ENCODE assay signal across 27 cellular contexts in the genomic region with DNA sequence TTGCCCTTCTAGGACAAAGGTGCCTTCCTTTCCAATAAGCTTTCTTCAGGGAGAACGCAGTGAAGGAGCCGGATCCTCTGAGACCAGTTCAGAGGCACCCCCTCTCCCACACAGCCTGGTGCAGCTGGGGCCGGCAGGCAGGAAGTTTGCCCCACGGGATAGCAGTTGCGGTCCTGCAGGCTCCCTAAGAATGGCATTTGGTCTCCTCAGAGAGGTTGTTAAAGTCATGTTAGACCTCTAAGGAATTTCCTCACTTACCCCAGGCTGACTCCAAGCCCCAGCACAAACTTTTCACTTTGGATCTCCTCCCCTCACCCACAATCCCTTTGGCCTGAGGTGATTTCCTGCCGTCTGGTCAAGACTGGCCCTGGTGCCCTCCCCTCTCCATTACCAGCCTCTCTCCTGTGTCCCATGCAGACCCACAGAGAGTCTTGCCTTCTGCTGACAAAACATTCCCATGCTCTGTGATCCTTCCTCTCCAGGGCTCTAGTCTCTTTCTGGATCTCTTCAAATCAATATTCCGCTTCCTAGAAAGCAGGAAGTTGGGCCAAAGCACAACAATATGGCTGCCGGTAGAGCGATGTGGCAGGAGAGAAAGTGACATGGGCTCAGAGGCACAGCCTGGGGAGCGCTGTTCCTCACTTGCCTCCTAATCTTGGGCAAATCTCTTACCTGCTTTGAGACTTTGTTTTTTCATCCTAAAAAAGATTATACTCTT.
DNase-seq lines count a peak whose midpoint lies in the region; ATAC-seq and TF ChIP-seq lines count a peak whose summit lies in the region.
"Had no signal": no experiment of that assay in that cellular context is flagged by ENCODE, and none has a peak within 500 bp of the region (broad histone marks: within the 10 kb centered on the region; RNA-seq: fewer than 3 reads in every experiment).

No MANE protein-coding gene starts in this region.

- no peak overlapping the region for H2BK5ac ChIP-seq in H9 (ENCODE audit: insufficient read length, low read length)
- peak overlapping the region; percentile 72 for H2BK5ac ChIP-seq in mesenchymal stem cell (ENCODE audit: low read depth, low read length, poor library complexity, severe bottlenecking)

- no CpG with 5 or more reads among the region's 10 CpGs for WGBS in H9 (ENCODE audit: extremely low coverage, insufficient read length, low lambda C conversion rate)
- 97% methylated on average over 6 of the region's 10 CpGs for WGBS in mesenchymal stem cell
- 54 to 75% (median 62%) methylated on average over 10 of the region's 10 CpGs for WGBS in stomach, 5 donors

- intact Hi-C loops in stomach (cut with DNase I; ENCODE audit: low total_unique reads), result no loop called here
- intact Hi-C loops in CD8-positive, alpha-beta T cell (cut with DNase I, micrococcal nuclease), result no loop called here

- H3K23me2 ChIP-seq in H9 (ENCODE audit: insufficient read length, low read depth, low read length, poor library complexity, severe bottlenecking), result no peaks in the 10 kb centered on the region

- H2BK15ac ChIP-seq in H9 (ENCODE audit: low read depth, low read length) (no peak overlapping the region), mesenchymal stem cell (ENCODE audit: low read depth, poor library complexity, severe bottlenecking) (no peak overlapping the region)

- POLR2A ChIA-PET in CD8-positive, alpha-beta T cell (lab: Charles Lee), result no interaction called here

- no peaks in the 10 kb centered on the region for H3K9me3 Mint-ChIP-seq in H9
- no peaks in the 10 kb centered on the region for H3K9me3 Mint-ChIP-seq in CD8-positive, alpha-beta T cell
- H3K9me3 Mint-ChIP-seq: memory B cell; naive B cell; T-helper 1 cell treated with Interleukin-12 subunit alpha and Interleukin-12 subunit beta and Interleukin-4 antibody, amounts not matched to agents 30 μg/mL and 1 μg/mL, for 36 hours had no signal

- peaks cover 3% of the 10 kb centered on the region for H3K27me3 Mint-ChIP-seq in H9 (ENCODE audit: low read depth)
- peaks cover 21% of the 10 kb centered on the region for H3K27me3 Mint-ChIP-seq in CD8-positive, alpha-beta T cell (ENCODE audit: low read depth)

- in situ Hi-C loops in brain microvascular endothelial cell (cut with HindIII; ENCODE audit: low pct_ligation_motif_present, low sequenced_read_pairs), result loop anchor here (25.0 kb wide), 1 partner anchor 212 kb away; no protein-coding TSS in a partner anchor

- no peak overlapping the region for H2AFZ ChIP-seq in H9 (ENCODE audit: low read length)
- H2AFZ ChIP-seq in mesenchymal stem cell (ENCODE audit: low read depth, low read length), result no peak overlapping the region

- H3K27ac ChIP-seq in H9 (ENCODE audit: insufficient read length, low read depth, low read length) (no peak overlapping the region), brain microvascular endothelial cell (no peak overlapping the region), mesenchymal stem cell (ENCODE audit: low read length, poor library complexity, severe bottlenecking) (peak overlapping the region; percentile 94), stomach (peak overlapping the region; percentile 48 to 86 (median 74))
- H3K27ac ChIP-seq in CD8-positive, alpha-beta T cell (ENCODE audit: low read depth, low read length), result no peak overlapping the region
- H3K27ac ChIP-seq: esophagus squamous epithelium, RWPE1, thyroid gland had no signal

- ATAC-seq in CD8-positive, alpha-beta T cell, result no peak
- no peak for ATAC-seq in HG03097 (IDR thresholded peaks at IDR 0.05; ENCODE audit: low FRiP score, unreplicated experiment)
- ATAC-seq: activated CD8-positive, alpha-beta T cell treated with anti-CD3 and anti-CD28 coated beads, Interleukin-2, amount 10 ng/mL, durations not matched to agents 7 days and 5 days; stimulated activated naive CD8-positive, alpha-beta T cell treated with anti-CD3 and anti-CD28 coated beads, Interleukin-15, Interleukin-2, amounts not matched to agents 100 U/mL and 50 U/mL, for 24 hours had no signal

- no peak for TF ChIP-seq EP300 in stomach (IDR thresholded peaks at IDR 0.05)

- no peak overlapping the region for H4K5ac ChIP-seq in H9 (ENCODE audit: insufficient read length, low read depth, low read length)

- CTCF ChIA-PET in CD8-positive, alpha-beta T cell (lab: Charles Lee), result interaction anchor here (1.5 to 1.6 kb wide), 2 partner anchors 207 to 361 kb away, joined by 3 to 5 read pairs; no protein-coding TSS in a partner anchor

- no peak overlapping the region for H3K4me3 ChIP-seq in brain microvascular endothelial cell (ENCODE audit: low read depth, low read length)
- no peak overlapping the region for H3K4me3 ChIP-seq in mesenchymal stem cell (ENCODE audit: insufficient read depth in 1 of 2, low read depth in 1 of 2, low read length in 2 of 2)
- no peak overlapping the region for H3K4me3 ChIP-seq in stomach
- H3K4me3 ChIP-seq in CD8-positive, alpha-beta T cell (ENCODE audit: low read depth, low read length), result no peak overlapping the region
- H3K4me3 ChIP-seq: esophagus squamous epithelium, thyroid gland had no signal

- H2AK5ac ChIP-seq in H9 (ENCODE audit: insufficient read length, low read length) (no peak overlapping the region), mesenchymal stem cell (ENCODE audit: low read length, severe bottlenecking) (peak overlapping the region; percentile 49)

- H3K79me1 ChIP-seq in H9 (ENCODE audit: insufficient read depth, low read depth, low read length, poor library complexity, severe bottlenecking), result no peaks in the 10 kb centered on the region
- no peaks in the 10 kb centered on the region for H3K79me1 ChIP-seq in mesenchymal stem cell (replicated peaks; ENCODE audit: low read length, poor library complexity, severe bottlenecking)

- H3K36me3 Mint-ChIP-seq in H9 (ENCODE audit: insufficient read depth in 1 of 3, low read depth in 3 of 3), result no peaks in the 10 kb centered on the region
- H3K36me3 Mint-ChIP-seq in CD8-positive, alpha-beta T cell, result no peaks in the 10 kb centered on the region
- H3K36me3 Mint-ChIP-seq: activated naive CD8-positive, alpha-beta T cell; memory B cell; naive B cell had no signal

- DNase-seq in H9 (peak; percentile 45), brain microvascular endothelial cell (peak; percentile 24), mesenchymal stem cell (no peak), stomach (peak; percentile 41), NCI-H345 (lab: John Stamatoyannopoulos, UW) (no peak)
- DNase-seq in CD8-positive, alpha-beta T cell, result no peak
- DNase-seq: ACHN; activated CD4-positive, alpha-beta T cell treated with anti-CD3 and anti-CD28 coated beads for 1 hour; activated CD8-positive, alpha-beta T cell treated with anti-CD3 and anti-CD28 coated beads, Interleukin-2, amount 10 ng/mL, durations not matched to agents 7 days and 5 days; activated effector memory CD4-positive, alpha-beta T cell treated with Interleukin-2 at 50 U/mL for 16 hours; activated T-cell treated with anti-CD3 and anti-CD28 coated beads for 4 hours; anterior cingulate cortex; BE2C; Caco-2; DMS79; esophagus squamous epithelium; naive B cell; NCI-H1105; NCI-H2029 treated with DMSO at 0.1 percent for 48 hours; NCI-H748 treated with DMSO at 0.1 percent for 48 hours; stimulated activated naive CD8-positive, alpha-beta T cell treated with anti-CD3 and anti-CD28 coated beads, Interleukin-15, Interleukin-2, amounts not matched to agents 100 U/mL and 50 U/mL, for 24 hours; thyroid gland had no signal

- H3K9ac ChIP-seq in H9 (ENCODE audit: extremely low read depth, insufficient read length, low read length) (no peak overlapping the region), mesenchymal stem cell (ENCODE audit: low read length) (no peak overlapping the region)

- H2BK20ac ChIP-seq in H9 (ENCODE audit: low read depth, low read length, poor library complexity, severe bottlenecking), result no peak overlapping the region

- H3K4me2 ChIP-seq in H9 (ENCODE audit: insufficient read depth, insufficient read length, low read length) (no peak overlapping the region), mesenchymal stem cell (ENCODE audit: low read length, poor library complexity, severe bottlenecking) (peak overlapping the region; percentile 19)

- no peaks in the 10 kb centered on the region for H3K27me3 ChIP-seq in H9 (ENCODE audit: insufficient read depth, low read length)
- no peaks in the 10 kb centered on the region for H3K27me3 ChIP-seq in brain microvascular endothelial cell (replicated peaks)
- no peaks in the 10 kb centered on the region for H3K27me3 ChIP-seq in mesenchymal stem cell (ENCODE audit: control insufficient read depth in 1 of 2, insufficient read depth in 1 of 2, low read length in 2 of 2)
- no peaks in the 10 kb centered on the region for H3K27me3 ChIP-seq in stomach
- H3K27me3 ChIP-seq in CD8-positive, alpha-beta T cell (ENCODE audit: insufficient read depth, low read length), result no peaks in the 10 kb centered on the region
- H3K27me3 ChIP-seq: thyroid gland had no signal

- no peaks in the 10 kb centered on the region for H3K79me2 ChIP-seq in H9 (ENCODE audit: insufficient read depth, low read length)

- H4K20me1 ChIP-seq in H9 (ENCODE audit: control insufficient read depth, insufficient read depth, insufficient read length), result no peaks in the 10 kb centered on the region

- H3K14ac ChIP-seq in H9 (ENCODE audit: insufficient read depth, low read length) (no peak overlapping the region), mesenchymal stem cell (ENCODE audit: low read length in 2 of 2) (no peak overlapping the region)

- H3K4me3 Mint-ChIP-seq in H9, result no peak overlapping the region
- H3K4me3 Mint-ChIP-seq in CD8-positive, alpha-beta T cell, result no peak overlapping the region
- H3K4me3 Mint-ChIP-seq: activated CD8-positive, alpha-beta T cell treated with anti-CD3 and anti-CD28 coated beads, Interleukin-2, amount 10 ng/mL, durations not matched to agents 7 days and 5 days; activated naive CD8-positive, alpha-beta T cell; memory B cell; naive B cell; T-helper 1 cell treated with Interleukin-12 subunit alpha and Interleukin-12 subunit beta and Interleukin-4 antibody, amounts not matched to agents 30 μg/mL and 1 μg/mL, for 36 hours had no signal

- TF ChIP-seq POLR2A in stomach (IDR thresholded peaks at IDR 0.05), result no peak

- TF ChIP-seq CTCF in H9 (conservative IDR thresholded peaks at IDR 0.05) (no peak), brain microvascular endothelial cell (IDR thresholded peaks at IDR 0.05; ENCODE audit: low read depth, low read length, missing control alignments) (no peak), stomach (IDR thresholded peaks at IDR 0.05) (no peak)
- TF ChIP-seq CTCF in CD8-positive, alpha-beta T cell (IDR thresholded peaks at IDR 0.05), result no peak

- no peak overlapping the region for H3K56ac ChIP-seq in H9 (ENCODE audit: insufficient read length, low read depth, low read length)

- H3K18ac ChIP-seq in H9 (ENCODE audit: insufficient read length, low read depth, low read length) (no peak overlapping the region), mesenchymal stem cell (ENCODE audit: low read depth in 1 of 2, low read length in 2 of 2) (no peak overlapping the region)

- peak overlapping the region in 2 of 3 experiments; percentile 30 to 75; a peak in 3 of 7 replicates for H3K27ac Mint-ChIP-seq in H9
- H3K27ac Mint-ChIP-seq in CD8-positive, alpha-beta T cell, result no peak overlapping the region
- H3K27ac Mint-ChIP-seq: activated CD8-positive, alpha-beta T cell treated with anti-CD3 and anti-CD28 coated beads, Interleukin-2, amount 10 ng/mL, durations not matched to agents 7 days and 5 days; activated naive CD8-positive, alpha-beta T cell; memory B cell; naive B cell; T-helper 1 cell treated with Interleukin-12 subunit alpha and Interleukin-12 subunit beta and Interleukin-4 antibody, amounts not matched to agents 30 μg/mL and 1 μg/mL, for 36 hours had no signal

- no peaks in the 10 kb centered on the region for H3K36me3 ChIP-seq in brain microvascular endothelial cell (replicated peaks)
- H3K36me3 ChIP-seq in mesenchymal stem cell (ENCODE audit: control insufficient read depth in 1 of 2, insufficient read depth in 2 of 2, low read depth in 1 of 2, low read length in 2 of 2), result no peaks in the 10 kb centered on the region
- no peaks in the 10 kb centered on the region for H3K36me3 ChIP-seq in stomach
- H3K36me3 ChIP-seq in CD8-positive, alpha-beta T cell (ENCODE audit: insufficient read depth, low read length), result no peaks in the 10 kb centered on the region
- H3K36me3 ChIP-seq: BE2C, esophagus squamous epithelium, thyroid gland had no signal

- H3K4me1 ChIP-seq in H9 (ENCODE audit: insufficient read depth, low read length) (no peaks in the 10 kb centered on the region), mesenchymal stem cell (ENCODE audit: control insufficient read depth, insufficient read depth, low read depth, low read length) (peaks cover 12% of the 10 kb centered on the region), stomach (peaks cover 6 to 29% (median 14%) of the 10 kb centered on the region in 4 donors)
- no peaks in the 10 kb centered on the region for H3K4me1 ChIP-seq in CD8-positive, alpha-beta T cell (ENCODE audit: insufficient read depth, low read length)
- H3K4me1 ChIP-seq: BE2C, Caco-2 had no signal

- H3K9me3 ChIP-seq in H9 (ENCODE audit: control insufficient read depth, low read depth, low read length), result no peaks in the 10 kb centered on the region
- no peaks in the 10 kb centered on the region for H3K9me3 ChIP-seq in mesenchymal stem cell (ENCODE audit: control insufficient read depth, low read length)
- no peaks in the 10 kb centered on the region for H3K9me3 ChIP-seq in stomach
- H3K9me3 ChIP-seq in CD8-positive, alpha-beta T cell (ENCODE audit: low read length), result no peaks in the 10 kb centered on the region
- H3K9me3 ChIP-seq: BE2C, Caco-2, esophagus squamous epithelium, thyroid gland had no signal

- no peak overlapping the region for H3K23ac ChIP-seq in H9 (ENCODE audit: insufficient read length, low read depth, low read length)
- no peak overlapping the region for H3K23ac ChIP-seq in mesenchymal stem cell (ENCODE audit: low read length in 2 of 2)

- H4K8ac ChIP-seq in H9 (replicated peaks; ENCODE audit: insufficient read length, low read depth, low read length) (no peak overlapping the region), mesenchymal stem cell (ENCODE audit: low read length) (peak overlapping the region; percentile 45)

- H3K4me1 Mint-ChIP-seq in H9, result peaks cover 0 to 9% of the 10 kb centered on the region in 2 experiments; a peak in 2 of 4 replicates
- H3K4me1 Mint-ChIP-seq in CD8-positive, alpha-beta T cell (ENCODE audit: low read depth), result no peaks in the 10 kb centered on the region

- H2BK120ac ChIP-seq in H9 (ENCODE audit: low read depth, low read length, poor library complexity, severe bottlenecking) (no peak overlapping the region), mesenchymal stem cell (ENCODE audit: low read depth, low read length) (no peak overlapping the region)

- no peak overlapping the region for H2BK12ac ChIP-seq in H9 (ENCODE audit: insufficient read length, low read depth, low read length)
- no peak overlapping the region for H2BK12ac ChIP-seq in mesenchymal stem cell (ENCODE audit: low read length in 2 of 2)

- no peak overlapping the region for H3T11ph ChIP-seq in H9 (ENCODE audit: low read length)

- H4K91ac ChIP-seq in H9 (ENCODE audit: insufficient read length, low read depth, low read length) (no peak overlapping the region), mesenchymal stem cell (ENCODE audit: low read length) (no peak overlapping the region)

- H3K4ac ChIP-seq in H9 (ENCODE audit: low read depth, low read length) (no peak overlapping the region), mesenchymal stem cell (ENCODE audit: low read depth in 1 of 2, low read length in 2 of 2) (no peak overlapping the region)

Comparison
In these comparisons a context has a peak if more than half of its experiments do, and no peak if none do; other contexts are left out.
1. DNase-seq: peak in H9 (single experiment), brain microvascular endothelial cell (single experiment) and stomach (single experiment); none in mesenchymal stem cell (single experiment), NCI-H345 (single experiment) and CD8-positive, alpha-beta T cell (0 of 7).
2. H3K27ac ChIP-seq: peak in mesenchymal stem cell (single experiment) and stomach (5 of 5); none in H9 (single experiment), brain microvascular endothelial cell (single experiment) and CD8-positive, alpha-beta T cell (single experiment).